ENCODE assay signal across 8 cellular contexts in the genomic region with DNA sequence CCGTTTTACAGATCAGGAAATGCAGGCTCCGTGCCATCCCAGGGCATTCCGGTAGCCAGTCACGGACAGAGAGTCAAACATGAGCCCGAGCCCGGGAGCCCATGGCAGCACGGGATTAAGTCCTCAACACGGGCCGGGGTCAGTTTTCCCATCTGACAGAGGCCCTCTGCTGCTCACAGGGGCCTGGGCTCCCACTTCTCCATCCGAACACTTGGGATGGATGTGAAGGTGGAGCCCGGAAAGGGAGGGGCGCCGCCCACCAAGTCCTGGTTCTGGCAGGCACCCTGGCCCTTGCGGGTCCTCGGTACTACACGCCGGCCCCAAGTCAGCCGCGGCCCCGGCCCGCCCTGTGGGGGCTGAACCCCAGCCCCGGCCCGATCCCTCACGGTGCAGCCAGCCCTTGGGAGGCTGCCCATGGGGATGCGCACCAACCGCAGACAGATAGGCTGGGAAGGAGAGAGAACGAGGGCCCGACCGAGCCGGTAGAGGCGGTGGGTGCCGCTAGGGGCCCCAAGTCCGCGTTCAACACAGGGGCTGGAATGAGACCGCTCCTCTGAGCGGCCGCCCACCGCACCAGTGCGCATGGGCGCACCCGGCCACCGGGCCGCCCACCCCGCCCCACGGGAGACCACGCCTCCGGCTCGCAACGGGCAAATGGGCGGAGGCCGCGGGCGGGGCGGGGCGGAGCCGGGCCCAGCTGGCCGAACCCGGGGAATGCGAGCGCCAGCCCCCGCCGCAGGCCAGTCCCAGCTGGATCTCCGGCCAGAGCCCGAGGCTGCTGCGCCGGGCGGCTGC. TPM values are rescaled to one million over a fixed set of nuclear protein-coding genes. Genes with fewer than 3 reads are reported as not detected.
DNase-seq lines count a peak whose midpoint lies in the region; ATAC-seq and TF ChIP-seq lines count a peak whose summit lies in the region.

TSS of gene CAPN5 (plus strand) at position 743 of the 795 bp plus-strand sequence. CDS start 17,916 bp downstream, outside the sequence.

- intact Hi-C loops in activated T-helper 2 cell treated with anti-CD3 and anti-CD28 coated beads, Interferon-gamma antibody, Interleukin-2, Interleukin-4, amounts not matched to agents 10 μg/mL and 5 μg/mL and 100 μg/mL, durations not matched to agents 14 hours and 24 hours and 36 hours (cut with micrococcal nuclease), result loop anchor here (1.0 kb wide), 1 partner anchor 19 kb away; no protein-coding TSS in a partner anchor

- H3K4me2 ChIP-seq in DND-41 (ENCODE audit: insufficient read depth, low read length), result peak within 1 kb of the TSS; percentile 84

- in situ Hi-C loops in KBM-7 (cut with MboI; ENCODE audit: low pct_unique_long_range_greater_than_20kb, low sequenced_read_pairs), result no loop called here

- H4K20me1 ChIP-seq in DND-41 (ENCODE audit: insufficient read depth, low read length), result no peaks in the 10 kb centered on the region; the same call in 1 of the 2 replicates

- no peaks in the 10 kb centered on the region for H3K27me3 ChIP-seq in DND-41 (ENCODE audit: insufficient read depth, low read length, poor library complexity)

- peak within 1 kb of the TSS; percentile 82 for H3K27ac ChIP-seq in DND-41 (ENCODE audit: low read length)

- DNase-seq in DND-41 (peak; percentile 89), KBM-7 (peak; percentile 92), RKO (ENCODE audit: low spot score) (peak; percentile 89), fibroblast of pulmonary artery (ENCODE audit: low read depth) (peak; percentile 94), nephron progenitor cell (peak; percentile 98)
- DNase-seq in activated T-helper 2 cell treated with anti-CD3 and anti-CD28 coated beads, Interferon-gamma antibody, Interleukin-2, Interleukin-4, amounts not matched to agents 10 μg/mL and 5 μg/mL and 100 μg/mL, durations not matched to agents 14 hours and 24 hours and 36 hours (ENCODE audit: low spot score), result peak; percentile 79
- DNase-seq in stimulated activated naive CD8-positive, alpha-beta T cell treated with anti-CD3 and anti-CD28 coated beads, Interleukin-15, Interleukin-2, amounts not matched to agents 100 U/mL and 50 U/mL, for 24 hours, result peak; percentile 93

- peak within 1 kb of the TSS; percentile 50 for H3K27ac Mint-ChIP-seq in activated T-helper 2 cell treated with anti-CD3 and anti-CD28 coated beads, Interferon-gamma antibody, Interleukin-2, Interleukin-4, amounts not matched to agents 10 μg/mL and 5 μg/mL and 100 μg/mL, durations not matched to agents 14 hours and 24 hours and 36 hours
- H3K27ac Mint-ChIP-seq in nephron progenitor cell, result peak within 1 kb of the TSS; percentile 84

- H3K79me2 ChIP-seq in DND-41 (ENCODE audit: insufficient read depth, low read length), result no peaks in the 10 kb centered on the region

- H3K4me3 ChIP-seq in DND-41 (ENCODE audit: low read depth in 1 of 2, low read length in 2 of 2), result peak within 1 kb of the TSS; percentile 48 to 84; a peak in 3 of 4 replicates
- H3K4me3 ChIP-seq in fibroblast of pulmonary artery (replicated peaks; ENCODE audit: low read depth, low read length), result peak within 1 kb of the TSS; percentile 62

- peaks cover 19% of the 10 kb centered on the region for H3K27me3 Mint-ChIP-seq in activated T-helper 2 cell treated with anti-CD3 and anti-CD28 coated beads, Interferon-gamma antibody, Interleukin-2, Interleukin-4, amounts not matched to agents 10 μg/mL and 5 μg/mL and 100 μg/mL, durations not matched to agents 14 hours and 24 hours and 36 hours (ENCODE audit: low read depth)
- H3K27me3 Mint-ChIP-seq in nephron progenitor cell (ENCODE audit: low read depth, poor library complexity), result peaks cover 7% of the 10 kb centered on the region

- no peaks in the 10 kb centered on the region for H3K36me3 Mint-ChIP-seq in activated T-helper 2 cell treated with anti-CD3 and anti-CD28 coated beads, Interferon-gamma antibody, Interleukin-2, Interleukin-4, amounts not matched to agents 10 μg/mL and 5 μg/mL and 100 μg/mL, durations not matched to agents 14 hours and 24 hours and 36 hours (ENCODE audit: low read depth)
- no peaks in the 10 kb centered on the region for H3K36me3 Mint-ChIP-seq in nephron progenitor cell (ENCODE audit: low read depth)

- H3K4me1 Mint-ChIP-seq in activated T-helper 2 cell treated with anti-CD3 and anti-CD28 coated beads, Interferon-gamma antibody, Interleukin-2, Interleukin-4, amounts not matched to agents 10 μg/mL and 5 μg/mL and 100 μg/mL, durations not matched to agents 14 hours and 24 hours and 36 hours (ENCODE audit: low read depth), result peaks cover 4% of the 10 kb centered on the region
- peaks cover 42% of the 10 kb centered on the region for H3K4me1 Mint-ChIP-seq in nephron progenitor cell

- peak within 1 kb of the TSS; percentile 77 for H3K9ac ChIP-seq in DND-41 (ENCODE audit: low read depth, low read length)

- peak within 1 kb of the TSS; percentile 91 for H2AFZ ChIP-seq in DND-41 (ENCODE audit: low read depth, low read length)

- no peaks in the 10 kb centered on the region for H3K36me3 ChIP-seq in DND-41 (ENCODE audit: insufficient read depth, low read length)

- H3K4me3 Mint-ChIP-seq in activated T-helper 2 cell treated with anti-CD3 and anti-CD28 coated beads, Interferon-gamma antibody, Interleukin-2, Interleukin-4, amounts not matched to agents 10 μg/mL and 5 μg/mL and 100 μg/mL, durations not matched to agents 14 hours and 24 hours and 36 hours (ENCODE audit: low read depth), result peak within 1 kb of the TSS; percentile 87
- peak within 1 kb of the TSS; percentile 91 for H3K4me3 Mint-ChIP-seq in nephron progenitor cell

- H3K9me3 ChIP-seq in DND-41 (ENCODE audit: insufficient read depth, low read length, severe bottlenecking), result no peaks in the 10 kb centered on the region

- H3K9me3 Mint-ChIP-seq in activated T-helper 2 cell treated with anti-CD3 and anti-CD28 coated beads, Interferon-gamma antibody, Interleukin-2, Interleukin-4, amounts not matched to agents 10 μg/mL and 5 μg/mL and 100 μg/mL, durations not matched to agents 14 hours and 24 hours and 36 hours, result no peaks in the 10 kb centered on the region
- peaks cover 8% of the 10 kb centered on the region for H3K9me3 Mint-ChIP-seq in nephron progenitor cell

- peaks cover 26% of the 10 kb centered on the region for H3K4me1 ChIP-seq in DND-41 (ENCODE audit: insufficient read depth, low read length)

- ATAC-seq in DND-41 (ENCODE audit: insufficient read depth, low read depth), result peak; percentile 83
- ATAC-seq in GM21723 (IDR thresholded peaks at IDR 0.05; ENCODE audit: unreplicated experiment), result peak; percentile 88
- peak; percentile 91 for ATAC-seq in stimulated activated naive CD8-positive, alpha-beta T cell treated with anti-CD3 and anti-CD28 coated beads, Interleukin-15, Interleukin-2, amounts not matched to agents 100 U/mL and 50 U/mL, for 24 hours

- peak; percentile 54 for TF ChIP-seq CTCF in DND-41 (IDR thresholded peaks at IDR 0.05; ENCODE audit: borderline replicate concordance, extremely low read depth, low read length, poor library complexity, severe bottlenecking)
- TF ChIP-seq CTCF in fibroblast of pulmonary artery (IDR thresholded peaks at IDR 0.05; ENCODE audit: low read length, missing control alignments), result peak; percentile 15
- peak; percentile 37 for TF ChIP-seq CTCF in nephron progenitor cell (IDR thresholded peaks at IDR 0.05)

RNA-seq across cellular contexts. Expression of gene CAPN5, which starts in this region (rescaled TPM):
- total RNA-seq in activated T-helper 2 cell treated with anti-CD3 and anti-CD28 coated beads, Interferon-gamma antibody, Interleukin-2, Interleukin-4, amounts not matched to agents 10 μg/mL and 5 μg/mL and 100 μg/mL, durations not matched to agents 14 hours and 24 hours and 36 hours, result 0.32 and 0.55 TPM in 2 replicates

Comparison
In these comparisons a context has a peak if more than half of its experiments do, and no peak if none do; other contexts are left out.
1. Peak in every context shown above with its lines: DNase-seq, ATAC-seq, H3K4me3 ChIP-seq and H3K27ac ChIP-seq.
2. Peak in DNase-seq in activated T-helper 2 cell treated with anti-CD3 and anti-CD28 coated beads, Interferon-gamma antibody, Interleukin-2, Interleukin-4, amounts not matched to agents 10 μg/mL and 5 μg/mL and 100 μg/mL, durations not matched to agents 14 hours and 24 hours and 36 hours; RNA of the gene not detected or under 1 TPM.